16 cellular contexts compared by ENCODE assay signal in the genomic region with DNA sequence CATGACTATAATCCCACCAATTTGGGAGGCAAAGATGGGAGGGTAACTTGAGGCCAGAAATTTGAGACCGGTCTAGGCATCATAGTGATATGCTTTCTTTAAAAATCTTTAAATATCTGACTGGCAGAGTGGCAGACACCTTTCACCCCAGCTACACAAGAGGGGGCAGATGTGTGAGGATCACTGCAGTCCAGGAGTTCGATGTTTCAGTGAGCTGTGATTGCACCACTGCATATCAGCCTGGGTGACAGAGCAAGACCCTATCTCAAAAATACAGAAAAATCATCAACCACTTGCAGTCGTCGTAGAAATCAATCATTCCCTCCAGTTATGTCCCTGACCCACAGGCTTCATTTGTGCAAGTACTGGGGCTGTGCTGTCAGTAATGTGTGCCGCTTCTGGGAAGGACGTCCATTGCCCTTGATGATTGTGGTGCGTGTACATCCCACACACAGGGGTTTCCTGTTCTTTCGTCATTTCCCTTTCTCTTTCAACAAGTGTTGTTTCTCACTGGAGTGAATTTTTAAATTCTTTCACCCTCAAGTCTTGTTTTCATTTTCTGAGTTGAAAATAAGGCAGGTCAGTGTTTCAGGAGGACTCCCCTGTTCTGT. TPM values are rescaled to one million over a fixed set of nuclear protein-coding genes. Genes with fewer than 3 reads are reported as not detected.
DNase-seq lines count a peak whose midpoint lies in the region; ATAC-seq and TF ChIP-seq lines count a peak whose summit lies in the region.
"Had no signal": no experiment of that assay in that cellular context is flagged by ENCODE, and none has a peak within 500 bp of the region (broad histone marks: within the 10 kb centered on the region; RNA-seq: fewer than 3 reads in every experiment).

No MANE protein-coding gene starts in this region.

- DNase-seq in CD8-positive, alpha-beta T cell, result no peak
- DNase-seq in GM20000 (ENCODE audit: low spot score) (peak; percentile 35), NCI-H187 (lab: John Stamatoyannopoulos, UW) (no peak), C1 segment of cervical spinal cord (lab: John Stamatoyannopoulos, UW) (no peak), mesothelial cell of epicardium (ENCODE audit: low spot score in 2 of 2, unreplicated experiment in 2 of 2) (no peak)
- peak; percentile 77 for DNase-seq in activated CD4-positive, alpha-beta memory T cell treated with anti-CD3 and anti-CD28 coated beads for 36 hours
- peak; percentile 19 for DNase-seq in central memory CD4-positive, alpha-beta T cell
- DNase-seq: activated effector memory CD4-positive, alpha-beta T cell treated with anti-CD3 and anti-CD28 coated beads, Interleukin-2, amount 50 U/mL, for 16 hours; hypothalamus; left cardiac atrium; NCI-H1694 treated with DMSO at 0.1 percent for 48 hours had no signal

- H3K4me1 Mint-ChIP-seq in CD8-positive, alpha-beta T cell (ENCODE audit: low read depth), result peaks cover 14% of the 10 kb centered on the region
- H3K4me1 Mint-ChIP-seq in activated CD4-positive, alpha-beta memory T cell treated with anti-CD3 and anti-CD28 coated beads for 36 hours (ENCODE audit: low read depth), result peaks cover 52% of the 10 kb centered on the region
- H3K4me1 Mint-ChIP-seq in mesothelial cell of epicardium, result peaks cover 16% of the 10 kb centered on the region

- H3K4me3 Mint-ChIP-seq in CD8-positive, alpha-beta T cell, result no peak overlapping the region
- no peak overlapping the region for H3K4me3 Mint-ChIP-seq in activated CD4-positive, alpha-beta memory T cell treated with anti-CD3 and anti-CD28 coated beads for 36 hours
- no peak overlapping the region for H3K4me3 Mint-ChIP-seq in mesothelial cell of epicardium
- H3K4me3 Mint-ChIP-seq: stimulated activated naive CD8-positive, alpha-beta T cell treated with anti-CD3 and anti-CD28 coated beads, Interleukin-15, Interleukin-2, amounts not matched to agents 100 ng/mL and 50 ng/mL, for 24 hours had no signal

- H3K9me3 Mint-ChIP-seq in CD8-positive, alpha-beta T cell, result no peaks in the 10 kb centered on the region
- H3K9me3 Mint-ChIP-seq in activated CD4-positive, alpha-beta memory T cell treated with anti-CD3 and anti-CD28 coated beads for 36 hours, result no peaks in the 10 kb centered on the region
- no peaks in the 10 kb centered on the region for H3K9me3 Mint-ChIP-seq in mesothelial cell of epicardium
- H3K9me3 Mint-ChIP-seq: stimulated activated naive CD8-positive, alpha-beta T cell treated with anti-CD3 and anti-CD28 coated beads, Interleukin-15, Interleukin-2, amounts not matched to agents 100 ng/mL and 50 ng/mL, for 24 hours had no signal

- ATAC-seq in CD8-positive, alpha-beta T cell, result no peak
- ATAC-seq: left cardiac atrium, sciatic nerve had no signal

- CTCF ChIA-PET in CD8-positive, alpha-beta T cell (lab: Charles Lee), result no interaction called here
- CTCF ChIA-PET in activated CD4-positive, alpha-beta memory T cell treated with anti-CD3 and anti-CD28 coated beads for 36 hours (lab: Charles Lee), result interaction anchor here (0.7 kb wide), 1 partner anchor 31 kb away, joined by 4 read pairs; no protein-coding TSS in a partner anchor

- H3K27ac Mint-ChIP-seq in CD8-positive, alpha-beta T cell, result peak overlapping the region; percentile 55
- peak overlapping the region; percentile 75 for H3K27ac Mint-ChIP-seq in activated CD4-positive, alpha-beta memory T cell treated with anti-CD3 and anti-CD28 coated beads for 36 hours
- no peak overlapping the region for H3K27ac Mint-ChIP-seq in mesothelial cell of epicardium
- H3K27ac Mint-ChIP-seq: stimulated activated naive CD8-positive, alpha-beta T cell treated with anti-CD3 and anti-CD28 coated beads, Interleukin-15, Interleukin-2, amounts not matched to agents 100 ng/mL and 50 ng/mL, for 24 hours had no signal

- H3K27me3 Mint-ChIP-seq in CD8-positive, alpha-beta T cell (ENCODE audit: low read depth), result peaks cover 5% of the 10 kb centered on the region
- H3K27me3 Mint-ChIP-seq in activated CD4-positive, alpha-beta memory T cell treated with anti-CD3 and anti-CD28 coated beads for 36 hours, result no peaks in the 10 kb centered on the region
- peaks cover 11% of the 10 kb centered on the region for H3K27me3 Mint-ChIP-seq in mesothelial cell of epicardium (ENCODE audit: low read depth)

- no peak overlapping the region for H3K27ac ChIP-seq in CD8-positive, alpha-beta T cell (ENCODE audit: low read depth, low read length)
- H3K27ac ChIP-seq: SK-N-MC had no signal

- H3K4me3 ChIP-seq in CD8-positive, alpha-beta T cell (ENCODE audit: low read depth, low read length), result no peak overlapping the region
- H3K4me3 ChIP-seq: SK-N-MC had no signal

- POLR2A ChIA-PET in CD8-positive, alpha-beta T cell (lab: Charles Lee), result no interaction called here
- POLR2A ChIA-PET in activated CD4-positive, alpha-beta memory T cell treated with anti-CD3 and anti-CD28 coated beads for 36 hours (lab: Charles Lee), result interaction anchor here (2.0 kb wide), 1 partner anchor 30 kb away, joined by 4 read pairs; no protein-coding TSS in a partner anchor

- H3K36me3 Mint-ChIP-seq in CD8-positive, alpha-beta T cell, result no peaks in the 10 kb centered on the region
- H3K36me3 Mint-ChIP-seq in activated CD4-positive, alpha-beta memory T cell treated with anti-CD3 and anti-CD28 coated beads for 36 hours, result no peaks in the 10 kb centered on the region
- H3K36me3 Mint-ChIP-seq in mesothelial cell of epicardium, result no peaks in the 10 kb centered on the region

- no peaks in the 10 kb centered on the region for H3K9me3 ChIP-seq in CD8-positive, alpha-beta T cell (ENCODE audit: low read length)

- peaks cover 13% of the 10 kb centered on the region for H3K4me1 ChIP-seq in CD8-positive, alpha-beta T cell (ENCODE audit: insufficient read depth, low read length)

- intact Hi-C loops in CD8-positive, alpha-beta T cell (cut with DNase I, micrococcal nuclease), result no loop called here
- intact Hi-C loops in activated CD4-positive, alpha-beta memory T cell treated with anti-CD3 and anti-CD28 coated beads for 36 hours (cut with micrococcal nuclease), result no loop called here

- no peaks in the 10 kb centered on the region for H3K27me3 ChIP-seq in CD8-positive, alpha-beta T cell (ENCODE audit: insufficient read depth, low read length)

- no peaks in the 10 kb centered on the region for H3K36me3 ChIP-seq in CD8-positive, alpha-beta T cell (ENCODE audit: insufficient read depth, low read length)

- TF ChIP-seq CTCF in CD8-positive, alpha-beta T cell (IDR thresholded peaks at IDR 0.05), result no peak
- no peak for TF ChIP-seq CTCF in GM20000 (IDR thresholded peaks at IDR 0.05; ENCODE audit: extremely low read depth, missing control alignments)
- TF ChIP-seq CTCF in mesothelial cell of epicardium (IDR thresholded peaks at IDR 0.05; ENCODE audit: unreplicated experiment), result no peak

RNA-seq across cellular contexts. Expression of gene LGALS14, which starts 1.4 kb away (rescaled TPM):
- total RNA-seq in CD8-positive, alpha-beta T cell, result not detected
- 1 to 10 TPM; 1.6 to 2.5 TPM for total RNA-seq in activated CD4-positive, alpha-beta memory T cell treated with anti-CD3 and anti-CD28 coated beads for 36 hours
- 0.71 to 0.92 TPM (median 0.72 TPM) in 3 replicates for total RNA-seq in mesothelial cell of epicardium
- total RNA-seq: left cardiac atrium, NCI-H460, omental fat pad, sciatic nerve had no signal

RNA-seq across cellular contexts. Expression of gene CLC, which starts 32.1 kb away (rescaled TPM):
- total RNA-seq in CD8-positive, alpha-beta T cell, result not detected
- total RNA-seq in activated CD4-positive, alpha-beta memory T cell treated with anti-CD3 and anti-CD28 coated beads for 36 hours, result 1 to 10 TPM; 4.0 to 4.7 TPM
- total RNA-seq in mesothelial cell of epicardium, result not detected in 3 replicates
- total RNA-seq: left cardiac atrium, NCI-H460, omental fat pad had no signal

RNA-seq across cellular contexts. Expression of gene LGALS16, which starts 50.0 kb away (rescaled TPM):
- not detected for total RNA-seq in CD8-positive, alpha-beta T cell
- total RNA-seq in activated CD4-positive, alpha-beta memory T cell treated with anti-CD3 and anti-CD28 coated beads for 36 hours, result not detected
- not detected in 3 replicates for total RNA-seq in mesothelial cell of epicardium
- total RNA-seq: left cardiac atrium, NCI-H460, omental fat pad, sciatic nerve had no signal

Comparison
In these comparisons a context has a peak if more than half of its experiments do, and no peak if none do; other contexts are left out.
1. DNase-seq: peak in GM20000 (single experiment), activated CD4-positive, alpha-beta memory T cell treated with anti-CD3 and anti-CD28 coated beads for 36 hours (single experiment) and central memory CD4-positive, alpha-beta T cell (single experiment); none in CD8-positive, alpha-beta T cell (0 of 7), NCI-H187 (0 of 2), C1 segment of cervical spinal cord (0 of 14) and mesothelial cell of epicardium (0 of 2).